In genomic region chr7:23662124-23662982, GRCh38 we compare ENCODE assay signal across 25 cellular contexts. TPM values are rescaled to one million over a fixed set of nuclear protein-coding genes. Genes with fewer than 3 reads are reported as not detected.
A peak's percentile ranks its signal among the peaks of the same experiment; 100 is the strongest.
DNase-seq lines count a peak whose midpoint lies in the region; ATAC-seq and TF ChIP-seq lines count a peak whose summit lies in the region.
"Had no signal": no experiment of that assay in that cellular context is flagged by ENCODE, and none has a peak within 500 bp of the region (broad histone marks: within the 10 kb centered on the region; RNA-seq: fewer than 3 reads in every experiment).

No MANE protein-coding gene starts in this region.

- H3K36me3 Mint-ChIP-seq in Caco-2 (ENCODE audit: insufficient read depth, unreplicated experiment): no peaks in the 10 kb centered on the region

- H4K8ac ChIP-seq in mesendoderm (ENCODE audit: low read depth, low read length): peak overlapping the region; percentile 14

- H3K9me3 ChIP-seq in Caco-2 (peaks cover 11% of the 10 kb centered on the region), HUES64 (ENCODE audit: insufficient read depth, low read depth, low read length) (peaks cover 18% of the 10 kb centered on the region), body of pancreas (no peaks in the 10 kb centered on the region), upper lobe of right lung (no peaks in the 10 kb centered on the region)
- H3K9me3 ChIP-seq: BE2C, gastrocnemius medialis, lower lobe of right lung had no signal

- H3K4me3 ChIP-seq in Caco-2 (ENCODE audit: low read depth, low read length) (no peak overlapping the region), HUES64 (ENCODE audit: low read length) (no peak overlapping the region), body of pancreas (no peak overlapping the region), mesendoderm (ENCODE audit: low read length) (no peak overlapping the region), upper lobe of right lung (no peak overlapping the region)
- H3K4me3 ChIP-seq: gastrocnemius medialis, GM12878, lower lobe of right lung had no signal

- no peaks in the 10 kb centered on the region for H3K27me3 ChIP-seq in Caco-2 (replicated peaks; ENCODE audit: control insufficient read depth, insufficient read depth, low read length)
- H3K27me3 ChIP-seq in HUES64 (ENCODE audit: insufficient read depth, low read length): no peaks in the 10 kb centered on the region
- no peaks in the 10 kb centered on the region for H3K27me3 ChIP-seq in body of pancreas
- H3K27me3 ChIP-seq in mesendoderm (ENCODE audit: insufficient read depth, low read length, poor library complexity): no peaks in the 10 kb centered on the region
- H3K27me3 ChIP-seq in upper lobe of right lung: no peaks in the 10 kb centered on the region
- H3K27me3 ChIP-seq: BE2C, brain microvascular endothelial cell, gastrocnemius medialis had no signal

- H3K79me1 ChIP-seq in mesendoderm (ENCODE audit: low read length): no peaks in the 10 kb centered on the region

- 76% methylated on average over 7 of the region's 8 CpGs for WGBS in HUES64
- 66 to 70% methylated on average over 8 of the region's 8 CpGs for WGBS in body of pancreas, 2 donors
- no CpG with 5 or more reads among the region's 8 CpGs for WGBS in mesendoderm (ENCODE audit: extremely low coverage, insufficient coverage, low lambda C conversion rate)

- peak overlapping the region; percentile 32; the same call in 1 of the 2 replicates for H3K9ac ChIP-seq in HUES64 (ENCODE audit: low read depth, low read length)
- H3K9ac ChIP-seq in mesendoderm (ENCODE audit: low read length): no peak overlapping the region

- BruUV-seq in Caco-2 (replicated peaks; lab: Mats Ljungman, UMichigan): no TSS peak

- H3K27ac ChIP-seq in HUES64 (ENCODE audit: low read depth, low read length): peak overlapping the region; percentile 11
- H3K27ac ChIP-seq in body of pancreas: peak overlapping the region in 2 of 4 donors; percentile 19 to 34
- H3K27ac ChIP-seq in mesendoderm (ENCODE audit: low read depth, low read length): no peak overlapping the region
- no peak overlapping the region for H3K27ac ChIP-seq in upper lobe of right lung
- no peak overlapping the region for H3K27ac ChIP-seq in caudate nucleus (ENCODE audit: low read depth, low read length)
- H3K27ac ChIP-seq: brain microvascular endothelial cell, epithelial cell of prostate, gastrocnemius medialis, lower lobe of right lung had no signal

- no peak overlapping the region for H2BK15ac ChIP-seq in mesendoderm (replicated peaks; ENCODE audit: low read depth)

- CTCF ChIA-PET in Caco-2 (lab: Charles Lee): no interaction called here

- no peak overlapping the region for H3K4ac ChIP-seq in mesendoderm (ENCODE audit: low read depth, low read length)

- peak overlapping the region; percentile 40 for H3K27ac Mint-ChIP-seq in Caco-2 (ENCODE audit: unreplicated experiment)
- H3K27ac Mint-ChIP-seq: dendritic cell treated with granulocyte-macrophage colony-stimulating factor and Interleukin-4, amounts not matched to agents 40 ng/mL and 50 ng/mL, for 4 days; HFFc6; naive thymus-derived CD4-positive, alpha-beta T cell had no signal

- ATAC-seq in body of pancreas (peak; percentile 42), upper lobe of right lung (no peak), HG02852 (IDR thresholded peaks at IDR 0.05; ENCODE audit: unreplicated experiment) (no peak), HG03442 (IDR thresholded peaks at IDR 0.05; ENCODE audit: unreplicated experiment) (no peak)
- ATAC-seq: gastrocnemius medialis; GM12878; naive thymus-derived CD4-positive, alpha-beta T cell had no signal

- no peak overlapping the region for H3K23ac ChIP-seq in mesendoderm (ENCODE audit: low read length)

- H3K4me1 Mint-ChIP-seq in Caco-2 (ENCODE audit: low read depth, unreplicated experiment): peaks cover 4% of the 10 kb centered on the region
- H3K4me1 Mint-ChIP-seq: naive thymus-derived CD4-positive, alpha-beta T cell had no signal

- no peak overlapping the region for H3K4me2 ChIP-seq in mesendoderm (ENCODE audit: low read length)

- peak overlapping the region; percentile 67 for H2BK120ac ChIP-seq in mesendoderm (ENCODE audit: low read depth, low read length)

- no peak overlapping the region for H3K56ac ChIP-seq in mesendoderm (ENCODE audit: low read length)

- H4K5ac ChIP-seq in mesendoderm (ENCODE audit: low read length): no peak overlapping the region

- peaks cover 13% of the 10 kb centered on the region for H3K9me3 Mint-ChIP-seq in Caco-2 (ENCODE audit: unreplicated experiment)
- H3K9me3 Mint-ChIP-seq: HFFc6 had no signal

- H3K79me2 ChIP-seq in mesendoderm (ENCODE audit: control insufficient read depth, insufficient read depth, low read length): no peaks in the 10 kb centered on the region

- no peak overlapping the region for H2BK5ac ChIP-seq in mesendoderm (ENCODE audit: low read length)

- H3K4me1 ChIP-seq in Caco-2 (no peaks in the 10 kb centered on the region), HUES64 (ENCODE audit: insufficient read depth, low read length) (peaks cover 16% of the 10 kb centered on the region), body of pancreas (peaks cover 6% of the 10 kb centered on the region), mesendoderm (ENCODE audit: control insufficient read depth, low read depth, low read length) (no peaks in the 10 kb centered on the region), upper lobe of right lung (no peaks in the 10 kb centered on the region)
- H3K4me1 ChIP-seq: BE2C, gastrocnemius medialis, lower lobe of right lung had no signal

- no peak overlapping the region for H3K18ac ChIP-seq in mesendoderm (ENCODE audit: low read length)

- no peak for TF ChIP-seq CTCF in Caco-2 (IDR thresholded peaks at IDR 0.05; ENCODE audit: insufficient read depth in 1 of 2, low read depth in 1 of 2, low read length in 1 of 2, severe bottlenecking in 1 of 2, unreplicated experiment in 1 of 2)
- no peak for TF ChIP-seq CTCF in body of pancreas (IDR thresholded peaks at IDR 0.05)
- TF ChIP-seq CTCF in upper lobe of right lung (IDR thresholded peaks at IDR 0.05): no peak

- intact Hi-C loops in Caco-2 (cut with micrococcal nuclease; ENCODE audit: unreplicated experiment) (no loop called here), body of pancreas (cut with DNase I) (no loop called here), upper lobe of right lung (cut with DNase I) (no loop called here)

- DNase-seq in Caco-2: no peak
- peak in 2 of 4 donors; percentile 24 to 42 for DNase-seq in body of pancreas
- peak; percentile 79 for DNase-seq in mesendoderm
- no peak for DNase-seq in upper lobe of right lung
- no peak for DNase-seq in caudate nucleus (lab: John Stamatoyannopoulos, UW)
- DNase-seq: activated naive CD4-positive, alpha-beta T cell treated with anti-CD3 and anti-CD28 coated beads, Interleukin-2, amount 50 U/mL, for 16 hours; BE2C; brain microvascular endothelial cell; Calu3; gastrocnemius medialis; GDM1; HFFc6; lower lobe of right lung; naive thymus-derived CD4-positive, alpha-beta T cell; NCI-H1694 treated with DMSO at 0.1 percent for 48 hours; NCI-H345; posterior cingulate gyrus; small intestine; stimulated activated CD4-positive, alpha-beta T cell treated with anti-CD3 and anti-CD28 coated beads, Interleukin-4, amount 100 ng/mL, for 4 hours had no signal

- no peak for TF ChIP-seq POLR2A in body of pancreas (IDR thresholded peaks at IDR 0.05)

- no peak overlapping the region for H3K4me3 Mint-ChIP-seq in Caco-2 (ENCODE audit: unreplicated experiment)
- H3K4me3 Mint-ChIP-seq: dendritic cell treated with granulocyte-macrophage colony-stimulating factor and Interleukin-4, amounts not matched to agents 40 ng/mL and 50 ng/mL, for 4 days; HFFc6; naive thymus-derived CD4-positive, alpha-beta T cell had no signal

- no peak overlapping the region for H2AK5ac ChIP-seq in mesendoderm (ENCODE audit: low read length)

- no peaks in the 10 kb centered on the region for H3K27me3 Mint-ChIP-seq in Caco-2 (ENCODE audit: insufficient read depth, unreplicated experiment)
- H3K27me3 Mint-ChIP-seq: dendritic cell treated with granulocyte-macrophage colony-stimulating factor and Interleukin-4, amounts not matched to agents 40 ng/mL and 50 ng/mL, for 4 days had no signal

- POLR2A ChIA-PET in Caco-2 (lab: Charles Lee): no interaction called here

- H3K36me3 ChIP-seq in Caco-2 (ENCODE audit: control insufficient read depth, insufficient read depth, low read length) (no peaks in the 10 kb centered on the region), HUES64 (ENCODE audit: insufficient read depth, low read length) (no peaks in the 10 kb centered on the region), body of pancreas (replicated peaks in 1 of 2; ENCODE audit: insufficient read depth in 1 of 2, low read depth in 2 of 2) (no peaks in the 10 kb centered on the region), mesendoderm (ENCODE audit: control insufficient read depth, insufficient read depth, low read length) (no peaks in the 10 kb centered on the region), upper lobe of right lung (no peaks in the 10 kb centered on the region)
- H3K36me3 ChIP-seq: BE2C, brain microvascular endothelial cell, gastrocnemius medialis, lower lobe of right lung had no signal

RNA-seq across cellular contexts. Expression of gene FAM221A, which starts 17.6 kb away (rescaled TPM):
- total RNA-seq in Caco-2 (2022) (13.2 and 19.1 TPM in 2 replicates), body of pancreas (10 to 100 TPM; 14.3 to 29.7 TPM), upper lobe of right lung (9.0 TPM)
- polyA plus RNA-seq in HUES64 (2013, experiment 1 of 2): 5.7 TPM
- polyA plus RNA-seq in HUES64 (2013, experiment 2 of 2): 7.4 TPM
- 3.6 TPM for polyA plus RNA-seq in mesendoderm (2013, experiment 1 of 2)
- polyA plus RNA-seq in mesendoderm (2013, experiment 2 of 2): 3.8 TPM

RNA-seq across cellular contexts. Expression of gene STK31, which starts 47.7 kb away (rescaled TPM):
- total RNA-seq in Caco-2 (2022): 37.0 and 38.9 TPM in 2 replicates
- 0.25 TPM for polyA plus RNA-seq in HUES64 (2013, experiment 1 of 2)
- polyA plus RNA-seq in HUES64 (2013, experiment 2 of 2): 0.38 TPM
- total RNA-seq in body of pancreas: 1 to 10 TPM in 1 of 2 donors, not detected in 1; 2.3 TPM
- polyA plus RNA-seq in mesendoderm (2013, experiment 1 of 2): 0.37 TPM
- polyA plus RNA-seq in mesendoderm (2013, experiment 2 of 2): 0.32 TPM
- 1.1 TPM for total RNA-seq in upper lobe of right lung
- total RNA-seq: HFFc6 had no signal

Comparison
In these comparisons a context has a peak if more than half of its experiments do, and no peak if none do; other contexts are left out.
1. RNA of gene STK31, which starts 47.7 kb away (total RNA-seq): 37.0 to 38.9 TPM in Caco-2; 2.3 TPM in body of pancreas and 1.1 TPM in upper lobe of right lung (single experiment); every median in the first group is over 10 times any median in the second.